ENCODE assay signal across 9 cellular contexts in genomic region chr12:25053021-25053271, GRCh38.
DNase-seq lines count a peak whose midpoint lies in the region; ATAC-seq and TF ChIP-seq lines count a peak whose summit lies in the region.
"Had no signal": no experiment of that assay in that cellular context is flagged by ENCODE, and none has a peak within 500 bp of the region (broad histone marks: within the 10 kb centered on the region; RNA-seq: fewer than 3 reads in every experiment).

No MANE protein-coding gene starts in this region.

- H3K27me3 Mint-ChIP-seq in activated naive CD8-positive, alpha-beta T cell, result no peaks in the 10 kb centered on the region

- peak overlapping the region; percentile 59 for H3K4me3 ChIP-seq in right cardiac atrium (ENCODE audit: low read length)
- H3K4me3 ChIP-seq in mucosa of rectum (ENCODE audit: low read length in 2 of 2), result peak overlapping the region; percentile 17 to 74

- no peaks in the 10 kb centered on the region for H3K36me3 ChIP-seq in mucosa of rectum (ENCODE audit: control insufficient read depth in 2 of 2, insufficient read depth in 2 of 2, low read length in 2 of 2)

- H3K4me3 Mint-ChIP-seq in activated naive CD8-positive, alpha-beta T cell, result peak overlapping the region; percentile 95

- H3K9me3 Mint-ChIP-seq in activated naive CD8-positive, alpha-beta T cell (ENCODE audit: low read depth), result no peaks in the 10 kb centered on the region

- H3K4me1 Mint-ChIP-seq in activated naive CD8-positive, alpha-beta T cell (ENCODE audit: low read depth), result peaks cover 58% of the 10 kb centered on the region

- H3K36me3 Mint-ChIP-seq in activated naive CD8-positive, alpha-beta T cell, result no peaks in the 10 kb centered on the region

- peaks cover 1% of the 10 kb centered on the region for H3K4me1 ChIP-seq in right cardiac atrium (ENCODE audit: control insufficient read depth, insufficient read depth, low read length)
- no peaks in the 10 kb centered on the region for H3K4me1 ChIP-seq in mucosa of rectum (ENCODE audit: control insufficient read depth in 2 of 2, insufficient read depth in 2 of 2, low read length in 2 of 2)

- H3K27me3 ChIP-seq in right cardiac atrium (ENCODE audit: control insufficient read depth, insufficient read depth) (no peaks in the 10 kb centered on the region), mucosa of rectum (ENCODE audit: control insufficient read depth in 2 of 2, insufficient read depth in 2 of 2, low read length in 2 of 2) (no peaks in the 10 kb centered on the region)

- peak overlapping the region in 1 of 2 donors; percentile 78 for H3K9ac ChIP-seq in mucosa of rectum (ENCODE audit: low read depth in 1 of 2, low read length in 2 of 2)

- ATAC-seq in right cardiac atrium (peak in 1 of 2 donors; percentile 16), HG03108 (IDR thresholded peaks at IDR 0.05; ENCODE audit: unreplicated experiment) (no peak)

- no peak for TF ChIP-seq CTCF in GM10266 (IDR thresholded peaks at IDR 0.05; ENCODE audit: control insufficient read depth, insufficient read depth, low read depth, missing control alignments)

- H3K27ac ChIP-seq in right cardiac atrium (ENCODE audit: low read length) (peak overlapping the region; percentile 76), mucosa of rectum (ENCODE audit: low read depth in 2 of 2, low read length in 2 of 2) (peak overlapping the region; percentile 50 to 82)

- peak overlapping the region; percentile 99 for H3K27ac Mint-ChIP-seq in activated naive CD8-positive, alpha-beta T cell

- DNase-seq in right cardiac atrium, result no peak
- DNase-seq in cardiac septum (ENCODE audit: low spot score), result no peak
- no peak for DNase-seq in GM10266 (ENCODE audit: extremely low spot score)
- no peak for DNase-seq in ecto neural progenitor cell (ENCODE audit: low spot score)
- no peak for DNase-seq in islet precursor cell
- DNase-seq: stimulated activated naive CD4-positive, alpha-beta T cell treated with Interleukin-2 at 50 U/mL for 16 hours had no signal

- H3K9me3 ChIP-seq in right cardiac atrium (ENCODE audit: control insufficient read depth, low read length) (no peaks in the 10 kb centered on the region), mucosa of rectum (ENCODE audit: control insufficient read depth in 2 of 2, low read length in 2 of 2) (no peaks in the 10 kb centered on the region)

- intact Hi-C loops in right cardiac atrium (cut with DNase I) (no loop called here), cardiac septum (cut with DNase I) (no loop called here)
